In the genomic region with DNA sequence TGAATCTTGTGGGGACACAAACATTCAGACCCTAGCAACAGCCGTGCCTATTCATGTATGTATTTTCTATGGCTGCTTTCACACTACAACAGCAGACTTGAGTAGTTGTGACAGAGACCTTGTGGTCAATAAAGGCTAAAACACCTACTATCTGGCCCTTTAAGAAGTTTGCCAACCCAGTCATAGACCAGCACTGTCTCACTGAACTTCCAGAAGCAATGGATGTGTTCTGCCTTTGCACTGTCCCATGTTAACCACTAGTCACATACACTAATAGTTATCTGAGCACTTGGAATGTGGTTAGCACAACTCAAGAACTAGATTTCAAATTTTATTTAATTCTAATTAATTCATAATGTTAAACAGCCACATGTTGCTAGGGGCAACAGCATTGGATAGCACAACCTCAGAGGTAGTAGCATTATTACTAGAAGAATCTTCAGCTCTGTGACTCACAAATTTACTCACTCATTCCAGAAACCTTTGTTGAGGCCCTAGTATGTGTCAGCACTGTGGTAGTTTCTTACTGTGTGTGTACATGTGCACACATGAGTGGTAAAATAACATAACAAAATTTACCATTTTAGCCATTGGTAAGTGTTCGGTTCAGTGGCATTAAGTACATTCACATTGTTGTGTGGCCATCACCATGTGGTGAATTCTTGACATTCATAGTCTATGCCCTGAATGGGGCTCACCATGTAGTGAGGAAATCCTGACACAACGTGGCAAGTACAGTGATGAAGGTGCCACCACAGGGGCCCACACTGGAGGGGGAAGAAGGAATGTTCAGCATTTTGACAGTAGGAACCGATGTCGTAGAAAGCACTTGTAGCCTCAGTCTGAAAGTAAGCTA, we compare ENCODE assay signal across 1 cellular context.
TF ChIP-seq lines count a peak whose summit lies in the region.

No MANE protein-coding gene starts in this region.

TF ChIP-seq in GM12878, 131 proteins besides CTCF, POLR2A, EP300 and RAD21 (continued from another document):
- TF ChIP-seq, protein P1, sequence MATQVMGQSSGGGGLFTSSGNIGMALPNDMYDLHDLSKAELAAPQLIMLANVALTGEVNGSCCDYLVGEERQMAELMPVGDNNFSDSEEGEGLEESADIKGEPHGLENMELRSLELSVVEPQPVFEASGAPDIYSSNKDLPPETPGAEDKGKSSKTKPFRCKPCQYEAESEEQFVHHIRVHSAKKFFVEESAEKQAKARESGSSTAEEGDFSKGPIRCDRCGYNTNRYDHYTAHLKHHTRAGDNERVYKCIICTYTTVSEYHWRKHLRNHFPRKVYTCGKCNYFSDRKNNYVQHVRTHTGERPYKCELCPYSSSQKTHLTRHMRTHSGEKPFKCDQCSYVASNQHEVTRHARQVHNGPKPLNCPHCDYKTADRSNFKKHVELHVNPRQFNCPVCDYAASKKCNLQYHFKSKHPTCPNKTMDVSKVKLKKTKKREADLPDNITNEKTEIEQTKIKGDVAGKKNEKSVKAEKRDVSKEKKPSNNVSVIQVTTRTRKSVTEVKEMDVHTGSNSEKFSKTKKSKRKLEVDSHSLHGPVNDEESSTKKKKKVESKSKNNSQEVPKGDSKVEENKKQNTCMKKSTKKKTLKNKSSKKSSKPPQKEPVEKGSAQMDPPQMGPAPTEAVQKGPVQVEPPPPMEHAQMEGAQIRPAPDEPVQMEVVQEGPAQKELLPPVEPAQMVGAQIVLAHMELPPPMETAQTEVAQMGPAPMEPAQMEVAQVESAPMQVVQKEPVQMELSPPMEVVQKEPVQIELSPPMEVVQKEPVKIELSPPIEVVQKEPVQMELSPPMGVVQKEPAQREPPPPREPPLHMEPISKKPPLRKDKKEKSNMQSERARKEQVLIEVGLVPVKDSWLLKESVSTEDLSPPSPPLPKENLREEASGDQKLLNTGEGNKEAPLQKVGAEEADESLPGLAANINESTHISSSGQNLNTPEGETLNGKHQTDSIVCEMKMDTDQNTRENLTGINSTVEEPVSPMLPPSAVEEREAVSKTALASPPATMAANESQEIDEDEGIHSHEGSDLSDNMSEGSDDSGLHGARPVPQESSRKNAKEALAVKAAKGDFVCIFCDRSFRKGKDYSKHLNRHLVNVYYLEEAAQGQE (IDR thresholded peaks at IDR 0.05; ENCODE audit: low read depth, low read length) = no peak
- TF ChIP-seq RAD51 (IDR thresholded peaks at IDR 0.05) (no peak), SREBF2 (IDR thresholded peaks at IDR 0.05; ENCODE audit: low read length) (no peak), TAF1 (IDR thresholded peaks at IDR 0.05; ENCODE audit: borderline replicate concordance, low read depth, low read length) (no peak), YBX1 (IDR thresholded peaks at IDR 0.05) (no peak), PML (IDR thresholded peaks at IDR 0.05; ENCODE audit: low read length) (no peak), NR2F1 (conservative IDR thresholded peaks at IDR 0.05) (no peak)
